ENCODE assay signal across 1 cellular context in the genomic region with DNA sequence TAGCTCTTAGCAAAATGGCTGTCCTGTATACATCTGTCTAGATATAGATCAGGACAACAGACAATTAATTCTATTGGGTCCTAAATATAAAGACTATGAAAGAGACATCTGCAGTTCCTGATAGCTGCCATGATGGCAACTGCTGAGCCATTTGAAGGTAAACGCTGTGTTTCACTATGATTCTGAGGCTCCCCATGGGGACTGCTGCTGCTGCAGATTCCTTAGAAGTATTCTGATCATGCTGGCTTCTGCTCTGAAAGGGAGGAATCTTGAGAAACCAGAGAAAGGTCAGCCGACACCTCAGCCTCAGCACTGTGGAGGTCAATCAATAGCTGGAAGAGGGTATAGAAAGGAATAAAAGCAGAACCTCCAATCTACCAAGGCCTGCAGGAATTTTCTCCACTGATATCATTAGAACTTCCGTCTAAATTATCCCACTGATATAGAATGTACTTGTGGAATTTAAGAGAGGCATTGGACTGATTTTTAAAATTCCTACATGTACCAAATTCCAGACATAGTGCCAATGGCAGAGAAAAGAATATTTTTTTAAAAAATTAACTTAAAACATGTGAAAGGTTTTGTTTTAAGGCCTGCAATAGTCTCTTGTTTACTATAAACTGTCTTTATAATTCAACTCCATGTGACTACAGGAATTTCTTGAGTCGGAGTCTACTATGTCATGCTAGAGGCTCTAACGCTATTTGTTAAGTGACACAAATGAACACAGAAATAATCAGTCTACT.
A peak's percentile ranks its signal among the peaks of the same experiment; 100 is the strongest.
TF ChIP-seq lines count a peak whose summit lies in the region.

No MANE protein-coding gene starts in this region.

TF ChIP-seq in GM23338, 12 proteins besides CTCF, POLR2A, EP300 and RAD21 (continued from another document):
- TF ChIP-seq, protein P1, sequence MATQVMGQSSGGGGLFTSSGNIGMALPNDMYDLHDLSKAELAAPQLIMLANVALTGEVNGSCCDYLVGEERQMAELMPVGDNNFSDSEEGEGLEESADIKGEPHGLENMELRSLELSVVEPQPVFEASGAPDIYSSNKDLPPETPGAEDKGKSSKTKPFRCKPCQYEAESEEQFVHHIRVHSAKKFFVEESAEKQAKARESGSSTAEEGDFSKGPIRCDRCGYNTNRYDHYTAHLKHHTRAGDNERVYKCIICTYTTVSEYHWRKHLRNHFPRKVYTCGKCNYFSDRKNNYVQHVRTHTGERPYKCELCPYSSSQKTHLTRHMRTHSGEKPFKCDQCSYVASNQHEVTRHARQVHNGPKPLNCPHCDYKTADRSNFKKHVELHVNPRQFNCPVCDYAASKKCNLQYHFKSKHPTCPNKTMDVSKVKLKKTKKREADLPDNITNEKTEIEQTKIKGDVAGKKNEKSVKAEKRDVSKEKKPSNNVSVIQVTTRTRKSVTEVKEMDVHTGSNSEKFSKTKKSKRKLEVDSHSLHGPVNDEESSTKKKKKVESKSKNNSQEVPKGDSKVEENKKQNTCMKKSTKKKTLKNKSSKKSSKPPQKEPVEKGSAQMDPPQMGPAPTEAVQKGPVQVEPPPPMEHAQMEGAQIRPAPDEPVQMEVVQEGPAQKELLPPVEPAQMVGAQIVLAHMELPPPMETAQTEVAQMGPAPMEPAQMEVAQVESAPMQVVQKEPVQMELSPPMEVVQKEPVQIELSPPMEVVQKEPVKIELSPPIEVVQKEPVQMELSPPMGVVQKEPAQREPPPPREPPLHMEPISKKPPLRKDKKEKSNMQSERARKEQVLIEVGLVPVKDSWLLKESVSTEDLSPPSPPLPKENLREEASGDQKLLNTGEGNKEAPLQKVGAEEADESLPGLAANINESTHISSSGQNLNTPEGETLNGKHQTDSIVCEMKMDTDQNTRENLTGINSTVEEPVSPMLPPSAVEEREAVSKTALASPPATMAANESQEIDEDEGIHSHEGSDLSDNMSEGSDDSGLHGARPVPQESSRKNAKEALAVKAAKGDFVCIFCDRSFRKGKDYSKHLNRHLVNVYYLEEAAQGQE (IDR thresholded peaks at IDR 0.05; ENCODE audit: unreplicated experiment): no peak
- TF ChIP-seq CREB1 (CRISPR knock-in tag; IDR thresholded peaks at IDR 0.05; ENCODE audit: low read depth) (no peak), ZNF331 (CRISPR knock-in tag; IDR thresholded peaks at IDR 0.05; ENCODE audit: low read depth) (no peak), EZH2phosphoT487 (IDR thresholded peaks at IDR 0.05; ENCODE audit: unreplicated experiment) (no peak), NANOG (IDR thresholded peaks at IDR 0.05; ENCODE audit: borderline replicate concordance) (no peak)
- TF ChIP-seq, protein P2, sequence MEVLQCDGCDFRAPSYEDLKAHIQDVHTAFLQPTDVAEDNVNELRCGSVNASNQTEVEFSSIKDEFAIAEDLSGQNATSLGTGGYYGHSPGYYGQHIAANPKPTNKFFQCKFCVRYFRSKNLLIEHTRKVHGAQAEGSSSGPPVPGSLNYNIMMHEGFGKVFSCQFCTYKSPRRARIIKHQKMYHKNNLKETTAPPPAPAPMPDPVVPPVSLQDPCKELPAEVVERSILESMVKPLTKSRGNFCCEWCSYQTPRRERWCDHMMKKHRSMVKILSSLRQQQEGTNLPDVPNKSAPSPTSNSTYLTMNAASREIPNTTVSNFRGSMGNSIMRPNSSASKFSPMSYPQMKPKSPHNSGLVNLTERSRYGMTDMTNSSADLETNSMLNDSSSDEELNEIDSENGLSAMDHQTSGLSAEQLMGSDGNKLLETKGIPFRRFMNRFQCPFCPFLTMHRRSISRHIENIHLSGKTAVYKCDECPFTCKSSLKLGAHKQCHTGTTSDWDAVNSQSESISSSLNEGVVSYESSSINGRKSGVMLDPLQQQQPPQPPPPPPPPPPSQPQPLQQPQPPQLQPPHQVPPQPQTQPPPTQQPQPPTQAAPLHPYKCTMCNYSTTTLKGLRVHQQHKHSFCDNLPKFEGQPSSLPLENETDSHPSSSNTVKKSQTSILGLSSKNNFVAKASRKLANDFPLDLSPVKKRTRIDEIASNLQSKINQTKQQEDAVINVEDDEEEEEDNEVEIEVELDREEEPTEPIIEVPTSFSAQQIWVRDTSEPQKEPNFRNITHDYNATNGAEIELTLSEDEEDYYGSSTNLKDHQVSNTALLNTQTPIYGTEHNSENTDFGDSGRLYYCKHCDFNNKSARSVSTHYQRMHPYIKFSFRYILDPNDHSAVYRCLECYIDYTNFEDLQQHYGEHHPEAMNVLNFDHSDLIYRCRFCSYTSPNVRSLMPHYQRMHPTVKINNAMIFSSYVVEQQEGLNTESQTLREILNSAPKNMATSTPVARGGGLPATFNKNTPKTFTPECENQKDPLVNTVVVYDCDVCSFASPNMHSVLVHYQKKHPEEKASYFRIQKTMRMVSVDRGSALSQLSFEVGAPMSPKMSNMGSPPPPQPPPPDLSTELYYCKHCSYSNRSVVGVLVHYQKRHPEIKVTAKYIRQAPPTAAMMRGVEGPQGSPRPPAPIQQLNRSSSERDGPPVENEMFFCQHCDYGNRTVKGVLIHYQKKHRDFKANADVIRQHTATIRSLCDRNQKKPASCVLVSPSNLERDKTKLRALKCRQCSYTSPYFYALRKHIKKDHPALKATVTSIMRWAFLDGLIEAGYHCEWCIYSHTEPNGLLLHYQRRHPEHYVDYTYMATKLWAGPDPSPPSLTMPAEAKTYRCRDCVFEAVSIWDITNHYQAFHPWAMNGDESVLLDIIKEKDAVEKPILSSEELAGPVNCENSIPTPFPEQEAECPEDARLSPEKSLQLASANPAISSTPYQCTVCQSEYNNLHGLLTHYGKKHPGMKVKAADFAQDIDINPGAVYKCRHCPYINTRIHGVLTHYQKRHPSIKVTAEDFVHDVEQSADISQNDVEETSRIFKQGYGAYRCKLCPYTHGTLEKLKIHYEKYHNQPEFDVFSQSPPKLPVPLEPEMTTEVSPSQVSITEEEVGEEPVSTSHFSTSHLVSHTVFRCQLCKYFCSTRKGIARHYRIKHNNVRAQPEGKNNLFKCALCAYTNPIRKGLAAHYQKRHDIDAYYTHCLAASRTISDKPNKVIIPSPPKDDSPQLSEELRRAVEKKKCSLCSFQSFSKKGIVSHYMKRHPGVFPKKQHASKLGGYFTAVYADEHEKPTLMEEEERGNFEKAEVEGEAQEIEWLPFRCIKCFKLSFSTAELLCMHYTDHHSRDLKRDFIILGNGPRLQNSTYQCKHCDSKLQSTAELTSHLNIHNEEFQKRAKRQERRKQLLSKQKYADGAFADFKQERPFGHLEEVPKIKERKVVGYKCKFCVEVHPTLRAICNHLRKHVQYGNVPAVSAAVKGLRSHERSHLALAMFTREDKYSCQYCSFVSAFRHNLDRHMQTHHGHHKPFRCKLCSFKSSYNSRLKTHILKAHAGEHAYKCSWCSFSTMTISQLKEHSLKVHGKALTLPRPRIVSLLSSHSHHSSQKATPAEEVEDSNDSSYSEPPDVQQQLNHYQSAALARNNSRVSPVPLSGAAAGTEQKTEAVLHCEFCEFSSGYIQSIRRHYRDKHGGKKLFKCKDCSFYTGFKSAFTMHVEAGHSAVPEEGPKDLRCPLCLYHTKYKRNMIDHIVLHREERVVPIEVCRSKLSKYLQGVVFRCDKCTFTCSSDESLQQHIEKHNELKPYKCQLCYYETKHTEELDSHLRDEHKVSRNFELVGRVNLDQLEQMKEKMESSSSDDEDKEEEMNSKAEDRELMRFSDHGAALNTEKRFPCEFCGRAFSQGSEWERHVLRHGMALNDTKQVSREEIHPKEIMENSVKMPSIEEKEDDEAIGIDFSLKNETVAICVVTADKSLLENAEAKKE (CRISPR knock-in tag; IDR thresholded peaks at IDR 0.05): peak; percentile 75
